8 cellular contexts compared by ENCODE assay signal in the genomic region with DNA sequence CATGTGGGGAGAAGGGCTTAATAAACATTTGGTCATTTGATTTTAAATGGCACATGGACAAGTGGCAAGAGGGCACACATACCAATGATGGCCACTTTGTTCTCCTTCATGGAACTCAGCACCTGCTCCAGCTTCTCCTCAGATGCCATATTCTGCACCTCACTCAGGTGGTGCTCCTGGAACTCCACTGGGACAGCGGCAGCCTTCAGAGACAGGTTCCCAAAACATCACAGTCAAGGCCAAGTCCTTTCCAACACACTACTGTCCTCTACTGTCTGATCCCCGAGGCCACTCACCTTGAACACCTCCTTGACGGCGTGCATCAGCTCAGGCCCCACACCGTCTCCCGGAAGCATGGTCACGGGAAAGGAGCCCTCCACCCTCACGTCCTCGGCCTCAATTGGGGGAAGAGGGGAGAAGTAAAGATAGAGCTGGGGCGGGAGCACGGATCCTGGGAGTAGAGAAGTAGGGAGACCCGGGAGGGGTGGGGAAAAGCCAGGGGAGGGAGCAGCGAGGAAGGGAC. TPM values are rescaled to one million over a fixed set of nuclear protein-coding genes. Genes with fewer than 3 reads are reported as not detected.
A peak's percentile ranks its signal among the peaks of the same experiment; 100 is the strongest.
DNase-seq lines count a peak whose midpoint lies in the region; ATAC-seq, FAIRE-seq and TF ChIP-seq lines count a peak whose summit lies in the region.

No MANE protein-coding gene starts in this region.

- TF ChIP-seq POLR2A in H54 (IDR thresholded peaks at IDR 0.05; ENCODE audit: low read depth, low read length), result no peak

- no peaks in the 10 kb centered on the region for H3K9me3 ChIP-seq in mononuclear cell (ENCODE audit: low read depth, low read length)

- intact Hi-C loops in posterior cingulate gyrus (cut with DNase I), result loop anchor here (10.0 kb wide), 1 partner anchor 171 kb away; no protein-coding TSS in a partner anchor

- H3K4me3 ChIP-seq in HL-60 (replicated peaks; ENCODE audit: insufficient read depth, low read length) (peak overlapping the region; percentile 100), bronchial epithelial cell (ENCODE audit: low read depth, low read length) (peak overlapping the region; percentile 79), mononuclear cell (ENCODE audit: low read length) (peak overlapping the region; percentile 80)

- no peaks in the 10 kb centered on the region for H3K27me3 ChIP-seq in HL-60 (ENCODE audit: insufficient read depth, poor library complexity, severe bottlenecking)
- no peaks in the 10 kb centered on the region for H3K27me3 ChIP-seq in bronchial epithelial cell (ENCODE audit: control insufficient read depth, insufficient read depth, low read length)
- no peaks in the 10 kb centered on the region for H3K27me3 ChIP-seq in mononuclear cell (ENCODE audit: insufficient read depth, low read length)

- H3K4me1 ChIP-seq in mononuclear cell (ENCODE audit: insufficient read depth, low read length), result peaks cover 16% of the 10 kb centered on the region

- DNase-seq in HL-60 (ENCODE audit: low read depth in 1 of 2, low spot score in 1 of 2), result no peak
- no peak for DNase-seq in bronchial epithelial cell (ENCODE audit: low read depth)
- no peak for DNase-seq in posterior cingulate gyrus
- no peak for DNase-seq in NCI-H146 treated with DMSO at 0.1 percent for 48 hours (lab: John Stamatoyannopoulos, UW; ENCODE audit: unreplicated experiment)
- DNase-seq in H54 (ENCODE audit: insufficient read length, low spot score), result no peak

- no peak for FAIRE-seq in bronchial epithelial cell (lab: Jason Lieb, UNC)
- FAIRE-seq in H54 (lab: Jason Lieb, UNC), result no peak

- peaks cover 9% of the 10 kb centered on the region for H3K36me3 ChIP-seq in bronchial epithelial cell (ENCODE audit: control insufficient read depth, insufficient read depth, low read length)

- no peak for ATAC-seq in GM19397 (IDR thresholded peaks at IDR 0.05; ENCODE audit: unreplicated experiment)

- TF ChIP-seq CTCF in 22Rv1 (IDR thresholded peaks at IDR 0.05) (no peak), HL-60 (IDR thresholded peaks at IDR 0.05; ENCODE audit: insufficient read depth, low read length) (no peak), bronchial epithelial cell (IDR thresholded peaks at IDR 0.05; ENCODE audit: insufficient read depth, low read length, severe bottlenecking) (no peak)

- H3K27ac ChIP-seq in 22Rv1 (peak overlapping the region; percentile 94), HL-60 (replicated peaks) (peak overlapping the region; percentile 85)

RNA-seq across cellular contexts. Expression of a gene that starts 0.6 kb away (rescaled TPM):
- total RNA-seq in bronchial epithelial cell (96.0 and 103 TPM in 2 replicates), mononuclear cell (103 TPM)

RNA-seq across cellular contexts. Expression of a gene that starts 11.0 kb away (rescaled TPM):
- total RNA-seq in bronchial epithelial cell (166 and 288 TPM in 2 replicates), mononuclear cell (109 TPM)

RNA-seq across cellular contexts. Expression of a gene that starts 29.2 kb away (rescaled TPM):
- total RNA-seq in bronchial epithelial cell, result 0.64 and 1.3 TPM in 2 replicates
- 0.63 TPM for total RNA-seq in mononuclear cell
